22 cellular contexts compared by ENCODE assay signal in genomic region chr5:31861601-31862000, GRCh38.
"Had no signal": no experiment of that assay in that cellular context is flagged by ENCODE, and none has a peak within 500 bp of the region (broad histone marks: within the 10 kb centered on the region; RNA-seq: fewer than 3 reads in every experiment).

No MANE protein-coding gene starts in this region.

- H3K27me3 ChIP-seq: brain microvascular endothelial cell, colonic mucosa, heart left ventricle, left lung, ovary, testis, upper lobe of left lung had no signal

- DNase-seq: activated CD4-positive, alpha-beta T cell treated with anti-CD3 and anti-CD28 coated beads, Interleukin-2, amount 10 ng/mL, durations not matched to agents 24 days and 14 days; activated CD4-positive, CD25-positive, alpha-beta regulatory T cell; activated CD8-positive, alpha-beta memory T cell treated with anti-CD3 and anti-CD28 coated beads for 24 hours; activated CD8-positive, alpha-beta memory T cell treated with anti-CD3 and anti-CD28 coated beads, Interleukin-2, amount 50 U/mL, for 48 hours; activated gamma-delta T cell; aorta; brain microvascular endothelial cell; central memory CD4-positive, alpha-beta T cell; colonic mucosa; heart left ventricle; left lung; mucosa of descending colon; naive B cell; ovary; psoas muscle; right cardiac atrium; SK-N-SH; testis; upper lobe of left lung had no signal

- H3K4me3 Mint-ChIP-seq: activated CD4-positive, alpha-beta T cell treated with anti-CD3 and anti-CD28 coated beads, Interleukin-2, amount 10 ng/mL, durations not matched to agents 24 days and 14 days; naive B cell; stimulated activated naive CD8-positive, alpha-beta T cell treated with anti-CD3 and anti-CD28 coated beads, Interleukin-15, Interleukin-2, amounts not matched to agents 100 ng/mL and 50 ng/mL, for 24 hours had no signal

- H3K9me3 ChIP-seq: colonic mucosa, ovary, testis had no signal

- H3K27ac Mint-ChIP-seq: activated CD4-positive, alpha-beta T cell treated with anti-CD3 and anti-CD28 coated beads, Interleukin-2, amount 10 ng/mL, durations not matched to agents 24 days and 14 days; naive B cell; stimulated activated naive CD8-positive, alpha-beta T cell treated with anti-CD3 and anti-CD28 coated beads, Interleukin-15, Interleukin-2, amounts not matched to agents 100 ng/mL and 50 ng/mL, for 24 hours had no signal

- H3K4me1 ChIP-seq: colonic mucosa, gastroesophageal sphincter, psoas muscle, testis had no signal

- H3K4me1 Mint-ChIP-seq: naive B cell had no signal

- ATAC-seq: gastroesophageal sphincter, mucosa of descending colon, psoas muscle had no signal

- H3K4me3 ChIP-seq: colonic mucosa, esophagus muscularis mucosa, gastroesophageal sphincter, heart left ventricle, left lung, mucosa of descending colon, ovary, psoas muscle, testis, upper lobe of left lung had no signal

- H3K27ac ChIP-seq: brain microvascular endothelial cell, colonic mucosa, esophagus muscularis mucosa, gastroesophageal sphincter, left lung, ovary, psoas muscle, testis had no signal

- H3K36me3 ChIP-seq: brain microvascular endothelial cell, colonic mucosa, gastroesophageal sphincter, left lung, ovary, upper lobe of left lung had no signal
